Comparison of ENCODE assay signal across 10 cellular contexts in the genomic region with DNA sequence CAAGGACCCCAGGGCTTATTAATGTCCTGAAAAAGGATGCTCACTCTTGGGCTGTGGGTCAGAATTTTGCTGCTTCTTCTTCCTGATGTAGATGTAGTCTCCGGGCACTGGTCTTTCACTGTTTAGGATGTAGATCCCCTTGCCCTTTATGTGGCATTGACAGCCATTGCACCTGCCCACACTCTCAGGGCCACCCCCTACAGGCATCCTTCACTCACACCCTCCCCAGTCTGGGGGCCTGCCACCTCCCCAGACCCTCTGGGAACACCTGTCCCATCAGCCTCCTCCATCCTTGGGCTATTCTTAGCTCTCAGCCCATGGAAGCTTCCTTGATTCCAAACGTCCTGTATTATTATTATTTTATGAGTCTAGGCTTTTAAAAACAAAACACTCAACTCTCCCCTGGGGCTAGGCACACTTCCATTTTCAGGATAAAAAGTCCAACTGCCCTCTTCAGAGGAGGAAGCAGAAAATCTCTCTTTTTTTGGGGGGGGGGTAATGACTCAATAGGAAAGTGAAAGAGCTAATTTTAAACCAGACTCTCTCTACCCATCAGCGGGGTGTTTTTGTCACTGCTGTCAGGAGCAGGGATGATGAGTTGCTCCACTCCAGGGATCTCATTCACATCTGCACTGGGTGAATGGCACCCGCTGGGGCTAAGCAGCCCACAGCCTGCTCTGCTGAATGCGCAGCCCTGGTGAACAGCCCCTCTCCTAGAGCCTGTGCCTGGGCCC. TPM values are rescaled to one million over a fixed set of nuclear protein-coding genes. Genes with fewer than 3 reads are reported as not detected.
DNase-seq lines count a peak whose midpoint lies in the region; ATAC-seq and TF ChIP-seq lines count a peak whose summit lies in the region.
"Had no signal": no experiment of that assay in that cellular context is flagged by ENCODE, and none has a peak within 500 bp of the region (broad histone marks: within the 10 kb centered on the region; RNA-seq: fewer than 3 reads in every experiment).

No MANE protein-coding gene starts in this region.

- H3K9me2 ChIP-seq in OCI-LY7 (ENCODE audit: insufficient read depth, low read length), result no peaks in the 10 kb centered on the region

- DNase-seq in activated T-cell treated with anti-CD3 and anti-CD28 coated beads, Interleukin-2, amount 50 U/mL, for 72 hours, result peak; percentile 13 to 14
- DNase-seq in activated T-cell treated with anti-CD3 and anti-CD28 coated beads, Interleukin-2, amount 50 U/mL, for 24 hours, result no peak
- DNase-seq in NCI-H146 treated with DMSO at 0.1 percent for 48 hours (lab: John Stamatoyannopoulos, UW; ENCODE audit: unreplicated experiment) (peak; percentile 82), mesothelial cell of epicardium (ENCODE audit: low spot score in 2 of 2, unreplicated experiment in 2 of 2) (no peak), OCI-LY7 (ENCODE audit: low spot score) (no peak), NCI-H774 (lab: John Stamatoyannopoulos, UW) (no peak)
- DNase-seq in stimulated activated effector memory CD8-positive, alpha-beta T cell treated with anti-CD3 and anti-CD28 coated beads, Interleukin-12 subunit alpha, Interleukin-12 subunit beta, amount 100 ng/mL, for 72 hours (ENCODE audit: low spot score in 2 of 2), result no peak
- DNase-seq: left colon, NCI-H226 had no signal

- no peak overlapping the region for H2AFZ ChIP-seq in OCI-LY7 (ENCODE audit: low read length)

- H3K36me3 Mint-ChIP-seq in activated T-cell treated with anti-CD3 and anti-CD28 coated beads, Interleukin-2, amount 50 U/mL, for 72 hours (ENCODE audit: insufficient read depth in 2 of 2), result peaks cover 0 to 2% of the 10 kb centered on the region in 2 donors
- H3K36me3 Mint-ChIP-seq in activated T-cell treated with anti-CD3 and anti-CD28 coated beads, Interleukin-2, amount 50 U/mL, for 24 hours (ENCODE audit: low read depth), result no peaks in the 10 kb centered on the region
- H3K36me3 Mint-ChIP-seq in stimulated activated effector memory CD8-positive, alpha-beta T cell treated with anti-CD3 and anti-CD28 coated beads, Interleukin-12 subunit alpha, Interleukin-12 subunit beta, amount 100 ng/mL, for 72 hours, result no peaks in the 10 kb centered on the region
- no peaks in the 10 kb centered on the region for H3K36me3 Mint-ChIP-seq in mesothelial cell of epicardium

- H3K4me1 Mint-ChIP-seq in activated T-cell treated with anti-CD3 and anti-CD28 coated beads, Interleukin-2, amount 50 U/mL, for 72 hours (ENCODE audit: low read depth), result peaks cover 18% of the 10 kb centered on the region
- peaks cover 15% of the 10 kb centered on the region for H3K4me1 Mint-ChIP-seq in activated T-cell treated with anti-CD3 and anti-CD28 coated beads, Interleukin-2, amount 50 U/mL, for 24 hours (ENCODE audit: low read depth)
- peaks cover 14% of the 10 kb centered on the region for H3K4me1 Mint-ChIP-seq in stimulated activated effector memory CD8-positive, alpha-beta T cell treated with anti-CD3 and anti-CD28 coated beads, Interleukin-12 subunit alpha, Interleukin-12 subunit beta, amount 100 ng/mL, for 72 hours
- H3K4me1 Mint-ChIP-seq in mesothelial cell of epicardium, result peaks cover 2% of the 10 kb centered on the region

- H3K9me3 Mint-ChIP-seq in activated T-cell treated with anti-CD3 and anti-CD28 coated beads, Interleukin-2, amount 50 U/mL, for 72 hours, result peaks cover 4 to 8% of the 10 kb centered on the region in 2 donors
- peaks cover 6% of the 10 kb centered on the region for H3K9me3 Mint-ChIP-seq in activated T-cell treated with anti-CD3 and anti-CD28 coated beads, Interleukin-2, amount 50 U/mL, for 24 hours
- H3K9me3 Mint-ChIP-seq in stimulated activated effector memory CD8-positive, alpha-beta T cell treated with anti-CD3 and anti-CD28 coated beads, Interleukin-12 subunit alpha, Interleukin-12 subunit beta, amount 100 ng/mL, for 72 hours, result peaks cover 7% of the 10 kb centered on the region
- peaks cover 12% of the 10 kb centered on the region for H3K9me3 Mint-ChIP-seq in mesothelial cell of epicardium

- intact Hi-C loops in OCI-LY7 (cut with micrococcal nuclease; ENCODE audit: unreplicated experiment), result no loop called here

- H3K27ac ChIP-seq in OCI-LY7 (ENCODE audit: low read depth, low read length, poor library complexity, severe bottlenecking), result no peak overlapping the region

- ATAC-seq in activated T-cell treated with anti-CD3 and anti-CD28 coated beads, Interleukin-2, amount 50 U/mL, for 72 hours (replicated peaks in 1 of 2), result peak; percentile 75 to 83
- peak; percentile 78 for ATAC-seq in HG02571 (IDR thresholded peaks at IDR 0.05; ENCODE audit: unreplicated experiment)
- peak; percentile 69 for ATAC-seq in stimulated activated effector memory CD8-positive, alpha-beta T cell treated with anti-CD3 and anti-CD28 coated beads, Interleukin-12 subunit alpha, Interleukin-12 subunit beta, amount 100 ng/mL, for 72 hours
- ATAC-seq: left colon had no signal

- H3K27ac Mint-ChIP-seq in activated T-cell treated with anti-CD3 and anti-CD28 coated beads, Interleukin-2, amount 50 U/mL, for 72 hours, result no peak overlapping the region
- no peak overlapping the region for H3K27ac Mint-ChIP-seq in activated T-cell treated with anti-CD3 and anti-CD28 coated beads, Interleukin-2, amount 50 U/mL, for 24 hours
- H3K27ac Mint-ChIP-seq in stimulated activated effector memory CD8-positive, alpha-beta T cell treated with anti-CD3 and anti-CD28 coated beads, Interleukin-12 subunit alpha, Interleukin-12 subunit beta, amount 100 ng/mL, for 72 hours, result peak overlapping the region; percentile 0
- no peak overlapping the region for H3K27ac Mint-ChIP-seq in mesothelial cell of epicardium

- H4K20me1 ChIP-seq in OCI-LY7 (ENCODE audit: insufficient read depth, low read length), result no peaks in the 10 kb centered on the region

- CTCF ChIA-PET in OCI-LY7 (lab: Charles Lee; ENCODE audit: unreplicated experiment), result no interaction called here

- no peaks in the 10 kb centered on the region for H3K4me1 ChIP-seq in OCI-LY7 (ENCODE audit: insufficient read depth, low read length, poor library complexity, severe bottlenecking)

- no peaks in the 10 kb centered on the region for H3K9me3 ChIP-seq in OCI-LY7 (ENCODE audit: low read length)

- H3K36me3 ChIP-seq in OCI-LY7 (ENCODE audit: insufficient read depth, low read length), result no peaks in the 10 kb centered on the region

- no peaks in the 10 kb centered on the region for H3K27me3 Mint-ChIP-seq in activated T-cell treated with anti-CD3 and anti-CD28 coated beads, Interleukin-2, amount 50 U/mL, for 72 hours (ENCODE audit: low read depth)
- peaks cover 6% of the 10 kb centered on the region for H3K27me3 Mint-ChIP-seq in activated T-cell treated with anti-CD3 and anti-CD28 coated beads, Interleukin-2, amount 50 U/mL, for 24 hours
- H3K27me3 Mint-ChIP-seq in mesothelial cell of epicardium (ENCODE audit: low read depth), result peaks cover 23% of the 10 kb centered on the region

- H3K4me2 ChIP-seq in OCI-LY7 (ENCODE audit: low read length), result no peak overlapping the region

- POLR2A ChIA-PET in OCI-LY7 (lab: Charles Lee), result no interaction called here

- no TSS peak for BruUV-seq in OCI-LY7 (replicated peaks; lab: Mats Ljungman, UMichigan)

- no peak overlapping the region for H3K4me3 Mint-ChIP-seq in activated T-cell treated with anti-CD3 and anti-CD28 coated beads, Interleukin-2, amount 50 U/mL, for 72 hours
- no peak overlapping the region for H3K4me3 Mint-ChIP-seq in activated T-cell treated with anti-CD3 and anti-CD28 coated beads, Interleukin-2, amount 50 U/mL, for 24 hours
- H3K4me3 Mint-ChIP-seq in stimulated activated effector memory CD8-positive, alpha-beta T cell treated with anti-CD3 and anti-CD28 coated beads, Interleukin-12 subunit alpha, Interleukin-12 subunit beta, amount 100 ng/mL, for 72 hours, result no peak overlapping the region
- H3K4me3 Mint-ChIP-seq in mesothelial cell of epicardium, result no peak overlapping the region

- TF ChIP-seq CTCF in mesothelial cell of epicardium (IDR thresholded peaks at IDR 0.05; ENCODE audit: unreplicated experiment) (no peak), OCI-LY7 (conservative IDR thresholded peaks at IDR 0.05; ENCODE audit: low read length) (no peak)

- no peak overlapping the region for H3K4me3 ChIP-seq in OCI-LY7 (ENCODE audit: low read depth, low read length, poor library complexity, severe bottlenecking)

- H3K79me2 ChIP-seq in OCI-LY7 (ENCODE audit: insufficient read depth, low read depth, low read length), result no peaks in the 10 kb centered on the region

RNA-seq across cellular contexts. Expression of a gene that starts 11.5 kb away (rescaled TPM):
- total RNA-seq in activated T-cell treated with anti-CD3 and anti-CD28 coated beads, Interleukin-2, amount 50 U/mL, for 72 hours, result under 1 TPM in 1 of 2 donors, not detected in 1; 0.22 TPM
- total RNA-seq in mesothelial cell of epicardium (1.4 to 1.6 TPM (median 1.4 TPM) in 3 replicates), OCI-LY7 (2022) (not detected in 2 replicates)
- total RNA-seq in OCI-LY7 (2014; rRNA removed; shearing (Covaris generic)), result not detected in 2 replicates

RNA-seq across cellular contexts. Expression of a gene that starts 28.5 kb away (rescaled TPM):
- not detected for total RNA-seq in activated T-cell treated with anti-CD3 and anti-CD28 coated beads, Interleukin-2, amount 50 U/mL, for 72 hours
- 0.33 to 0.54 TPM (median 0.38 TPM) in 3 replicates for total RNA-seq in mesothelial cell of epicardium
- total RNA-seq in OCI-LY7 (2014; rRNA removed; shearing (Covaris generic)), result not detected in 2 replicates
- not detected in 2 replicates for total RNA-seq in OCI-LY7 (2022)
- total RNA-seq: left colon had no signal

Comparison
In these comparisons a context has a peak if more than half of its experiments do, and no peak if none do; other contexts are left out.
1. DNase-seq: peak in activated T-cell treated with anti-CD3 and anti-CD28 coated beads, Interleukin-2, amount 50 U/mL, for 72 hours (2 of 2) and NCI-H146 treated with DMSO at 0.1 percent for 48 hours (single experiment); none in activated T-cell treated with anti-CD3 and anti-CD28 coated beads, Interleukin-2, amount 50 U/mL, for 24 hours (single experiment), stimulated activated effector memory CD8-positive, alpha-beta T cell treated with anti-CD3 and anti-CD28 coated beads, Interleukin-12 subunit alpha, Interleukin-12 subunit beta, amount 100 ng/mL, for 72 hours (0 of 2), mesothelial cell of epicardium (0 of 2), OCI-LY7 (single experiment) and NCI-H774 (single experiment).
2. Peak in every context shown above with its lines, with median percentiles within 50 percentile points of each other: ATAC-seq.